In the genomic region with DNA sequence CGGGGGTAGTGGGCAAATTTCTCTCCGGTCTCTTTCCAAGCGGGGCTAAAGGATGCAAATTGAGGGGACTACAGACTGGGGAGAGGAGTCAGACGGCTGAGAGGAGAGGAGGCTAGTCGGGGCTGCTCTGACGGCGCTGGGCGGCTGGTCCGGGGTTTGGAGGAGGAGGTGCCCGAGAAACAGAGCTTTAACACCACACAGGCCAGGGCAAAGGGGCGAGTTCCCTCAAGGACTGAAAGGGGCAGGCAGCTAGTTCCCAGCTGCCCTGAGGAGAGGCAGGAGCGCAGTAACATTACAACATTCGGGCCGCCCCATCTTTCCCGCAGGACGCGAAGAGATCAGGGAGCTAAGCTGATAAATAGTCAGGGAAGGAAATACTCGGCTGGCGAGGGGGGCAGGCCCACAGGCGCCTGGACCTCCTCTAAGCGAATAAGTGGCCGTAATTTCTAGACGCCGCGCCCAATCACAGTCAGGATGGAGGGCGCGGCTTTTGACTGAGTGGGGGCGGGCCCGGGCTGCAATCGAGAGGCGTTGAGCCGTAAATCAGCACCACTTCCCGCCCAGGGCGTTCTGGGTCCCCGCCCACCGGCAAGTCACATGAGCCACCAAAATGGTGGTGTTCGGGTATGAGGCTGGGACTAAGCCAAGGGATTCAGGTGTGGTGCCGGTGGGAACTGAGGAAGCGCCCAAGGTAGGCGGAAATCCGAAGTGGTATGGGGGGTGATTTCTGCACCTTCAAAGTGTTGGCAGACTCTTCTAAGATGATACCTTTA, we compare ENCODE assay signal across 1 cellular context.
TF ChIP-seq lines count a peak whose summit lies in the region.

Gene TMEM126B, plus strand, starts transcription at position 596 of the 773 bp plus-strand sequence. Its CDS starts 15 bp downstream, at position 611.

TF ChIP-seq in HEK293, 187 proteins besides CTCF, POLR2A, EP300 and RAD21 (continued from another document):
- TF ChIP-seq, protein P1, sequence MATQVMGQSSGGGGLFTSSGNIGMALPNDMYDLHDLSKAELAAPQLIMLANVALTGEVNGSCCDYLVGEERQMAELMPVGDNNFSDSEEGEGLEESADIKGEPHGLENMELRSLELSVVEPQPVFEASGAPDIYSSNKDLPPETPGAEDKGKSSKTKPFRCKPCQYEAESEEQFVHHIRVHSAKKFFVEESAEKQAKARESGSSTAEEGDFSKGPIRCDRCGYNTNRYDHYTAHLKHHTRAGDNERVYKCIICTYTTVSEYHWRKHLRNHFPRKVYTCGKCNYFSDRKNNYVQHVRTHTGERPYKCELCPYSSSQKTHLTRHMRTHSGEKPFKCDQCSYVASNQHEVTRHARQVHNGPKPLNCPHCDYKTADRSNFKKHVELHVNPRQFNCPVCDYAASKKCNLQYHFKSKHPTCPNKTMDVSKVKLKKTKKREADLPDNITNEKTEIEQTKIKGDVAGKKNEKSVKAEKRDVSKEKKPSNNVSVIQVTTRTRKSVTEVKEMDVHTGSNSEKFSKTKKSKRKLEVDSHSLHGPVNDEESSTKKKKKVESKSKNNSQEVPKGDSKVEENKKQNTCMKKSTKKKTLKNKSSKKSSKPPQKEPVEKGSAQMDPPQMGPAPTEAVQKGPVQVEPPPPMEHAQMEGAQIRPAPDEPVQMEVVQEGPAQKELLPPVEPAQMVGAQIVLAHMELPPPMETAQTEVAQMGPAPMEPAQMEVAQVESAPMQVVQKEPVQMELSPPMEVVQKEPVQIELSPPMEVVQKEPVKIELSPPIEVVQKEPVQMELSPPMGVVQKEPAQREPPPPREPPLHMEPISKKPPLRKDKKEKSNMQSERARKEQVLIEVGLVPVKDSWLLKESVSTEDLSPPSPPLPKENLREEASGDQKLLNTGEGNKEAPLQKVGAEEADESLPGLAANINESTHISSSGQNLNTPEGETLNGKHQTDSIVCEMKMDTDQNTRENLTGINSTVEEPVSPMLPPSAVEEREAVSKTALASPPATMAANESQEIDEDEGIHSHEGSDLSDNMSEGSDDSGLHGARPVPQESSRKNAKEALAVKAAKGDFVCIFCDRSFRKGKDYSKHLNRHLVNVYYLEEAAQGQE (tag by site-specific recombination; IDR thresholded peaks at IDR 0.05): no peak
- TF ChIP-seq ZNF423 (tag by site-specific recombination; IDR thresholded peaks at IDR 0.05): no peak
- TF ChIP-seq ZSCAN23 (tag by site-specific recombination; IDR thresholded peaks at IDR 0.05): no peak
- TF ChIP-seq PRDM1 (tag by site-specific recombination; IDR thresholded peaks at IDR 0.05): no peak
- no peak for TF ChIP-seq BCL6B (tag by site-specific recombination; IDR thresholded peaks at IDR 0.05)
- no peak for TF ChIP-seq ZNF184 (tag by site-specific recombination; IDR thresholded peaks at IDR 0.05)
- TF ChIP-seq ZNF311 (tag by site-specific recombination; IDR thresholded peaks at IDR 0.05; ENCODE audit: borderline replicate concordance): no peak
- TF ChIP-seq, protein P2, sequence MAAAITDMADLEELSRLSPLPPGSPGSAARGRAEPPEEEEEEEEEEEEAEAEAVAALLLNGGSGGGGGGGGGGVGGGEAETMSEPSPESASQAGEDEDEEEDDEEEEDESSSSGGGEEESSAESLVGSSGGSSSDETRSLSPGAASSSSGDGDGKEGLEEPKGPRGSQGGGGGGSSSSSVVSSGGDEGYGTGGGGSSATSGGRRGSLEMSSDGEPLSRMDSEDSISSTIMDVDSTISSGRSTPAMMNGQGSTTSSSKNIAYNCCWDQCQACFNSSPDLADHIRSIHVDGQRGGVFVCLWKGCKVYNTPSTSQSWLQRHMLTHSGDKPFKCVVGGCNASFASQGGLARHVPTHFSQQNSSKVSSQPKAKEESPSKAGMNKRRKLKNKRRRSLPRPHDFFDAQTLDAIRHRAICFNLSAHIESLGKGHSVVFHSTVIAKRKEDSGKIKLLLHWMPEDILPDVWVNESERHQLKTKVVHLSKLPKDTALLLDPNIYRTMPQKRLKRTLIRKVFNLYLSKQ (tag by site-specific recombination; IDR thresholded peaks at IDR 0.05; ENCODE audit: borderline replicate concordance): no peak
- no peak for TF ChIP-seq ZBTB7A (tag by site-specific recombination; IDR thresholded peaks at IDR 0.05; ENCODE audit: low read depth)
- TF ChIP-seq ZNF37A (tag by site-specific recombination; IDR thresholded peaks at IDR 0.05): no peak
- TF ChIP-seq SCRT1 (tag by site-specific recombination; IDR thresholded peaks at IDR 0.05; ENCODE audit: borderline replicate concordance): no peak
